In the genomic region with DNA sequence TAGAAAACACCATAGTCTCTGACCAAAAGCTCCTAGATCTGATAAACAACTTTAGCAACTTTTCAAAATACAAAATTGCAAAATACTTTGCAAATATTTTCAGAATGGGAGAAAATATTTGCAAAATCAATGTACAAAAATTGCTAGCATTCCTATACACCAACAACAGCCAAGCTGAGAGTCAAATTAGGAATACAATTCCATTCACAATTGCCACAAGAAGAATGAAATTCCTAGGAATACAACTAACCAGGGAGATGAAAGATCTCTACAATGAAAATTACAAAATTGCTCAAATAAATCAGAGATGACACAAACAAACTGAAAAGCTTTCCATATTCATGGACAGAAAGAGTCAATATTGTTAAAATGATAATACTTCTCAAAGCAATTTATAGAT, we compare ENCODE assay signal across 29 cellular contexts.
"Had no signal": no experiment of that assay in that cellular context is flagged by ENCODE, and none has a peak within 500 bp of the region (broad histone marks: within the 10 kb centered on the region; RNA-seq: fewer than 3 reads in every experiment).

No MANE protein-coding gene starts in this region.

- H3K4me3 ChIP-seq: neural progenitor cell, ovary, psoas muscle, right lobe of liver, sigmoid colon, skin epidermis, smooth muscle cell, spleen, suprapubic skin, testis, tibial artery, transverse colon, upper lobe of right lung, uterus had no signal

- H3K9ac ChIP-seq: neural progenitor cell, parathyroid adenoma had no signal

- H3K27me3 ChIP-seq: neural progenitor cell, ovary, right lobe of liver, sigmoid colon, spleen, suprapubic skin, testis, tibial artery, transverse colon, upper lobe of right lung, uterus had no signal

- ATAC-seq: natural killer cell; psoas muscle; right cardiac atrium; right lobe of liver; stimulated activated memory B cell treated with anti-CD40 and anti-IgM and Interleukin-4, amounts not matched to agents 10 μg/mL and 1 μg/mL and 100 μg/mL, for 72 hours; stimulated activated naive CD8-positive, alpha-beta T cell treated with anti-CD3 and anti-CD28 coated beads, Interleukin-15, amount 100 ng/mL, for 72 hours; stimulated activated naive CD8-positive, alpha-beta T cell treated with anti-CD3 and anti-CD28 coated beads, Interleukin-15, Interleukin-2, amounts not matched to agents 100 U/mL and 50 U/mL, for 24 hours; upper lobe of right lung had no signal

- H3K36me3 ChIP-seq: neural progenitor cell, ovary, right lobe of liver, sigmoid colon, suprapubic skin, tibial artery, transverse colon, upper lobe of right lung, uterus had no signal

- H3K4me2 ChIP-seq: neural progenitor cell, smooth muscle cell had no signal

- H3K4me1 ChIP-seq: neural progenitor cell, parathyroid adenoma, psoas muscle, sigmoid colon, spleen, suprapubic skin, testis, transverse colon, upper lobe of right lung, uterus had no signal

- H3K27ac ChIP-seq: neural progenitor cell, ovary, parathyroid adenoma, psoas muscle, right lobe of liver, sigmoid colon, skin epidermis, suprapubic skin, testis, tibial artery, transverse colon, upper lobe of right lung, uterus had no signal

- DNase-seq: natural killer cell; occipital lobe; ovary; posterior cingulate gyrus; psoas muscle; right cardiac atrium; right lobe of liver; sigmoid colon; spleen; stimulated activated CD4-positive, alpha-beta T cell treated with anti-CD3 and anti-CD28 coated beads, Interleukin-12 subunit alpha, Interleukin-12 subunit beta, amount 100 ng/mL, for 4 hours; stimulated activated CD4-positive, alpha-beta T cell treated with anti-CD3 and anti-CD28 coated beads, Interleukin-1b, Interleukin-23, amount 100 ng/mL, for 48 hours; stimulated activated CD4-positive, alpha-beta T cell treated with anti-CD3 and anti-CD28 coated beads, Interleukin-4, amount 100 ng/mL, for 1 hour; stimulated activated CD4-positive, alpha-beta T cell treated with anti-CD3 and anti-CD28 coated beads, Interleukin-4, amount 100 ng/mL, for 4 hours; stimulated activated CD8-positive, alpha-beta memory T cell treated with anti-CD3 and anti-CD28 coated beads, Interleukin-4, amount 100 ng/mL, for 48 hours; stimulated activated naive CD4-positive, alpha-beta T cell; stimulated activated naive CD8-positive, alpha-beta T cell treated with anti-CD3 and anti-CD28 coated beads, Interleukin-15, amount 100 ng/mL, for 72 hours; stimulated activated naive CD8-positive, alpha-beta T cell treated with anti-CD3 and anti-CD28 coated beads, Interleukin-15, Interleukin-2, amounts not matched to agents 100 U/mL and 50 U/mL, for 24 hours; substantia nigra; testis; tibial artery; transverse colon; upper lobe of right lung; uterus had no signal

- H3K79me2 ChIP-seq: parathyroid adenoma had no signal

- H3K9me3 ChIP-seq: ovary, right lobe of liver, testis had no signal

- H2AFZ ChIP-seq: neural progenitor cell, parathyroid adenoma had no signal
